8 cellular contexts compared by ENCODE assay signal in genomic region chr2:56749152-56749752, GRCh38.
A peak's percentile ranks its signal among the peaks of the same experiment; 100 is the strongest.
DNase-seq lines count a peak whose midpoint lies in the region; ATAC-seq and TF ChIP-seq lines count a peak whose summit lies in the region.

No MANE protein-coding gene starts in this region.

- H3K9ac ChIP-seq in H9 (ENCODE audit: extremely low read depth, insufficient read length, low read length) (no peak overlapping the region), endodermal cell (ENCODE audit: extremely low read depth, low read length, poor library complexity, severe bottlenecking) (no peak overlapping the region)

- no peak overlapping the region for H2AK5ac ChIP-seq in H9 (ENCODE audit: insufficient read length, low read length)

- ATAC-seq in HG02870 (IDR thresholded peaks at IDR 0.05; ENCODE audit: unreplicated experiment) = no peak
- ATAC-seq in GM19324 (IDR thresholded peaks at IDR 0.05; ENCODE audit: low FRiP score, unreplicated experiment) = no peak

- no peak overlapping the region for H2AFZ ChIP-seq in H9 (ENCODE audit: low read length)

- H3K4me3 Mint-ChIP-seq in H9 (no peak overlapping the region), endodermal cell (no peak overlapping the region), osteocyte (ENCODE audit: unreplicated experiment) (no peak overlapping the region)

- H2BK12ac ChIP-seq in H9 (ENCODE audit: insufficient read length, low read depth, low read length) = no peak overlapping the region

- no peaks in the 10 kb centered on the region for H3K27me3 ChIP-seq in DOHH2 (ENCODE audit: control insufficient read depth, low read length)
- no peaks in the 10 kb centered on the region for H3K27me3 ChIP-seq in H9 (ENCODE audit: insufficient read depth, low read length)
- no peaks in the 10 kb centered on the region for H3K27me3 ChIP-seq in endodermal cell (ENCODE audit: control insufficient read depth, insufficient read depth, low read length, poor library complexity, severe bottlenecking)

- H3K79me2 ChIP-seq in DOHH2 (ENCODE audit: control insufficient read depth, low read length) (no peaks in the 10 kb centered on the region), H9 (ENCODE audit: insufficient read depth, low read length) (no peaks in the 10 kb centered on the region)

- no peak overlapping the region for H3K14ac ChIP-seq in H9 (ENCODE audit: insufficient read depth, low read length)

- no peak overlapping the region for H3T11ph ChIP-seq in H9 (ENCODE audit: low read length)

- peak; percentile 54 for TF ChIP-seq CTCF in DOHH2 (IDR thresholded peaks at IDR 0.05; ENCODE audit: low read depth, low read length, poor library complexity, severe bottlenecking)
- TF ChIP-seq CTCF in H9 (conservative IDR thresholded peaks at IDR 0.05) = peak; percentile 66
- TF ChIP-seq CTCF in endodermal cell (conservative IDR thresholded peaks at IDR 0.05) = peak; percentile 77
- peak; percentile 68 for TF ChIP-seq CTCF in osteocyte (IDR thresholded peaks at IDR 0.05)

- H3F3A ChIP-seq in DOHH2 (ENCODE audit: control insufficient read depth, insufficient read depth) = no peaks in the 10 kb centered on the region

- H3K4me1 Mint-ChIP-seq in H9 = no peaks in the 10 kb centered on the region
- H3K4me1 Mint-ChIP-seq in endodermal cell = peaks cover 14% of the 10 kb centered on the region
- H3K4me1 Mint-ChIP-seq in osteocyte (ENCODE audit: unreplicated experiment) = peaks cover 7% of the 10 kb centered on the region

- H3K36me3 Mint-ChIP-seq in H9 (ENCODE audit: insufficient read depth in 1 of 3, low read depth in 3 of 3) (no peaks in the 10 kb centered on the region), endodermal cell (ENCODE audit: low read depth) (no peaks in the 10 kb centered on the region), osteocyte (ENCODE audit: unreplicated experiment) (no peaks in the 10 kb centered on the region)

- H3K18ac ChIP-seq in H9 (ENCODE audit: insufficient read length, low read depth, low read length) = no peak overlapping the region

- H4K20me1 ChIP-seq in DOHH2 (ENCODE audit: control insufficient read depth, insufficient read depth, low read depth, low read length) = no peaks in the 10 kb centered on the region
- no peaks in the 10 kb centered on the region for H4K20me1 ChIP-seq in H9 (ENCODE audit: control insufficient read depth, insufficient read depth, insufficient read length)

- H3K27me3 Mint-ChIP-seq in H9 (ENCODE audit: low read depth) (peaks cover 33% of the 10 kb centered on the region), endodermal cell (ENCODE audit: insufficient read depth) (peaks cover 5% of the 10 kb centered on the region), osteocyte (ENCODE audit: unreplicated experiment) (peaks cover 3% of the 10 kb centered on the region)

- no CpG with 5 or more reads among the region's 2 CpGs for WGBS in H9 (ENCODE audit: extremely low coverage, insufficient read length, low lambda C conversion rate)
- 37% methylated on average over 2 of the region's 2 CpGs; no CpG with 5 or more reads in 1 of the 2 experiments for WGBS in endodermal cell (ENCODE audit: insufficient coverage in 1 of 2, insufficient read length in 1 of 2), 2 experiments

- H3K56ac ChIP-seq in H9 (ENCODE audit: insufficient read length, low read depth, low read length) = no peak overlapping the region

- no peak for DNase-seq in H9
- DNase-seq in NCI-H345 (lab: John Stamatoyannopoulos, UW) = peak; percentile 50
- DNase-seq in endodermal cell = no peak
- no peak for DNase-seq in osteocyte (ENCODE audit: extremely low spot score, unreplicated experiment)
- DNase-seq in mucosa of gallbladder (ENCODE audit: low spot score) = no peak

- H3K27ac ChIP-seq in DOHH2 (ENCODE audit: low read depth, low read length) (no peak overlapping the region), H9 (ENCODE audit: insufficient read length, low read depth, low read length) (no peak overlapping the region), endodermal cell (ENCODE audit: low read depth, low read length) (no peak overlapping the region)

- no peak overlapping the region for H2BK5ac ChIP-seq in H9 (ENCODE audit: insufficient read length, low read length)

- H3K4me2 ChIP-seq in DOHH2 (ENCODE audit: low read length) (no peak overlapping the region), H9 (ENCODE audit: insufficient read depth, insufficient read length, low read length) (no peak overlapping the region)

- H3K27ac Mint-ChIP-seq in H9 (no peak overlapping the region), endodermal cell (no peak overlapping the region), osteocyte (ENCODE audit: unreplicated experiment) (no peak overlapping the region)

- no peak overlapping the region for H3K23ac ChIP-seq in H9 (ENCODE audit: insufficient read length, low read depth, low read length)

- H4K8ac ChIP-seq in H9 (replicated peaks; ENCODE audit: insufficient read length, low read depth, low read length) = no peak overlapping the region

- no peaks in the 10 kb centered on the region for H3K23me2 ChIP-seq in H9 (ENCODE audit: insufficient read length, low read depth, low read length, poor library complexity, severe bottlenecking)

- H3K36me3 ChIP-seq in DOHH2 (ENCODE audit: control insufficient read depth, low read length) (no peaks in the 10 kb centered on the region), endodermal cell (ENCODE audit: control insufficient read depth, insufficient read depth, low read length) (no peaks in the 10 kb centered on the region)

- no peak overlapping the region for H3K4me3 ChIP-seq in DOHH2 (ENCODE audit: low read length)
- no peak overlapping the region for H3K4me3 ChIP-seq in endodermal cell (ENCODE audit: low read length)

- H4K91ac ChIP-seq in H9 (ENCODE audit: insufficient read length, low read depth, low read length) = no peak overlapping the region

- H3K4ac ChIP-seq in H9 (ENCODE audit: low read depth, low read length) = no peak overlapping the region

- H3K4me1 ChIP-seq in DOHH2 (ENCODE audit: control insufficient read depth, low read length) (no peaks in the 10 kb centered on the region), H9 (ENCODE audit: insufficient read depth, low read length) (no peaks in the 10 kb centered on the region), endodermal cell (ENCODE audit: control insufficient read depth, insufficient read depth, low read length) (peaks cover 6% of the 10 kb centered on the region)

- H3K9me2 ChIP-seq in DOHH2 (replicated peaks; ENCODE audit: control insufficient read depth, low read length) = no peaks in the 10 kb centered on the region

- H3K9me3 ChIP-seq in DOHH2 (ENCODE audit: control insufficient read depth, insufficient read depth, low read length) (no peaks in the 10 kb centered on the region), H9 (ENCODE audit: control insufficient read depth, low read depth, low read length) (no peaks in the 10 kb centered on the region), endodermal cell (ENCODE audit: control insufficient read depth, low read length) (no peaks in the 10 kb centered on the region)

- no peak overlapping the region for H2BK120ac ChIP-seq in H9 (ENCODE audit: low read depth, low read length, poor library complexity, severe bottlenecking)

- H4K5ac ChIP-seq in H9 (ENCODE audit: insufficient read length, low read depth, low read length) = no peak overlapping the region

- no peak overlapping the region for H2BK20ac ChIP-seq in H9 (ENCODE audit: low read depth, low read length, poor library complexity, severe bottlenecking)

- H3K9me3 Mint-ChIP-seq in H9 (no peaks in the 10 kb centered on the region), endodermal cell (no peaks in the 10 kb centered on the region), osteocyte (ENCODE audit: unreplicated experiment) (no peaks in the 10 kb centered on the region)

- H3K79me1 ChIP-seq in H9 (ENCODE audit: insufficient read depth, low read depth, low read length, poor library complexity, severe bottlenecking) = no peaks in the 10 kb centered on the region

- no peak overlapping the region for H2BK15ac ChIP-seq in H9 (ENCODE audit: low read depth, low read length)
